In genomic region chr10:103661198-103661950, GRCh38 we compare ENCODE assay signal across 8 cellular contexts.
DNase-seq lines count a peak whose midpoint lies in the region; ATAC-seq and TF ChIP-seq lines count a peak whose summit lies in the region.

No MANE protein-coding gene starts in this region.

- POLR2A ChIA-PET in activated CD8-positive, alpha-beta T cell treated with anti-CD3 and anti-CD28 coated beads, Interleukin-2, amount 10 ng/mL, durations not matched to agents 7 days and 5 days (lab: Charles Lee), result interaction anchor here (1.3 to 2.4 kb wide), 2 partner anchors 17 to 19 kb away, joined by 4 to 6 read pairs; no protein-coding TSS in a partner anchor

- peak overlapping the region; percentile 89 for H3K4me3 Mint-ChIP-seq in activated CD8-positive, alpha-beta T cell treated with anti-CD3 and anti-CD28 coated beads, Interleukin-2, amount 10 ng/mL, durations not matched to agents 7 days and 5 days

- DNase-seq in DND-41, result peak; percentile 86
- peak; percentile 78 for DNase-seq in NCI-H128 (lab: John Stamatoyannopoulos, UW; ENCODE audit: unreplicated experiment)
- DNase-seq in activated CD8-positive, alpha-beta T cell treated with anti-CD3 and anti-CD28 coated beads, Interleukin-2, amount 10 ng/mL, durations not matched to agents 7 days and 5 days, result peak; percentile 63
- DNase-seq in erythroblast (lab: John Stamatoyannopoulos, UW), result peak; percentile 43 to 44
- peak; percentile 91 to 94 for DNase-seq in thyroid gland
- DNase-seq in MM.1S, result no peak

- peak overlapping the region; percentile 61 for H3K27ac Mint-ChIP-seq in activated CD8-positive, alpha-beta T cell treated with anti-CD3 and anti-CD28 coated beads, Interleukin-2, amount 10 ng/mL, durations not matched to agents 7 days and 5 days

- CTCF ChIA-PET in activated CD8-positive, alpha-beta T cell treated with anti-CD3 and anti-CD28 coated beads, Interleukin-2, amount 10 ng/mL, durations not matched to agents 7 days and 5 days (lab: Charles Lee), result interaction anchor here (1.5 to 4.9 kb wide), 3 partner anchors 14 to 68 kb away, joined by 3 to 36 read pairs (median 8); no protein-coding TSS in a partner anchor

- TF ChIP-seq CTCF in DND-41 (IDR thresholded peaks at IDR 0.05; ENCODE audit: borderline replicate concordance, extremely low read depth, low read length, poor library complexity, severe bottlenecking) (no peak), thyroid gland (IDR thresholded peaks at IDR 0.05) (no peak), MM.1S (IDR thresholded peaks at IDR 0.05; ENCODE audit: low read length) (no peak)

- H3K36me3 Mint-ChIP-seq in activated CD8-positive, alpha-beta T cell treated with anti-CD3 and anti-CD28 coated beads, Interleukin-2, amount 10 ng/mL, durations not matched to agents 7 days and 5 days (ENCODE audit: low read depth), result peaks cover 30% of the 10 kb centered on the region

- H3F3A ChIP-seq in MM.1S (ENCODE audit: insufficient read depth, low read length), result no peaks in the 10 kb centered on the region

- 18 to 32% methylated on average over 36 to 40 of the region's 48 CpGs for WGBS in thyroid gland, 2 donors

- H4K20me1 ChIP-seq in DND-41 (ENCODE audit: insufficient read depth, low read length) (0 out of 2 replicates have a peak, but pooled peaks cover under 1% of the 10 kb centered on the region), MM.1S (ENCODE audit: insufficient read depth, low read length) (no peaks in the 10 kb centered on the region)

- peak overlapping the region; percentile 89 for H2AFZ ChIP-seq in DND-41 (ENCODE audit: low read depth, low read length)
- H2AFZ ChIP-seq in MM.1S (ENCODE audit: low read length), result no peak overlapping the region

- intact Hi-C loops in thyroid gland (cut with DNase I), result no loop called here

- H3K27me3 Mint-ChIP-seq in activated CD8-positive, alpha-beta T cell treated with anti-CD3 and anti-CD28 coated beads, Interleukin-2, amount 10 ng/mL, durations not matched to agents 7 days and 5 days (ENCODE audit: low read depth), result no peaks in the 10 kb centered on the region

- H3K9me2 ChIP-seq in MM.1S (replicated peaks; ENCODE audit: insufficient read depth, low read length), result no peaks in the 10 kb centered on the region

- H3K4me1 ChIP-seq in DND-41 (ENCODE audit: insufficient read depth, low read length), result peaks cover 23% of the 10 kb centered on the region
- H3K4me1 ChIP-seq in muscle layer of colon (ENCODE audit: insufficient read depth, low read length), result peaks cover 40% of the 10 kb centered on the region
- peaks cover 13 to 37% of the 10 kb centered on the region in 2 donors for H3K4me1 ChIP-seq in thyroid gland
- peaks cover 8% of the 10 kb centered on the region; the same call in 1 of the 2 replicates for H3K4me1 ChIP-seq in MM.1S (ENCODE audit: low read length)

- H3K4me3 ChIP-seq in DND-41 (ENCODE audit: low read depth in 1 of 2, low read length in 2 of 2) (peak overlapping the region; percentile 79 to 89; a peak in 3 of 4 replicates), muscle layer of colon (ENCODE audit: low read depth in 1 of 2, low read length in 2 of 2) (peak overlapping the region; percentile 62 to 91), thyroid gland (replicated peaks in 1 of 3) (peak overlapping the region in 2 of 3 donors; percentile 25 to 62), MM.1S (ENCODE audit: low read length) (no peak overlapping the region)

- peaks cover 19% of the 10 kb centered on the region for H3K4me1 Mint-ChIP-seq in activated CD8-positive, alpha-beta T cell treated with anti-CD3 and anti-CD28 coated beads, Interleukin-2, amount 10 ng/mL, durations not matched to agents 7 days and 5 days (ENCODE audit: low read depth)

- H3K79me2 ChIP-seq in DND-41 (ENCODE audit: insufficient read depth, low read length) (peaks cover 52% of the 10 kb centered on the region), MM.1S (ENCODE audit: low read length) (peaks cover 16% of the 10 kb centered on the region)

- peak; percentile 73 for ATAC-seq in DND-41 (ENCODE audit: insufficient read depth, low read depth)
- ATAC-seq in activated CD8-positive, alpha-beta T cell treated with anti-CD3 and anti-CD28 coated beads, Interleukin-2, amount 10 ng/mL, durations not matched to agents 7 days and 5 days, result peak; percentile 45
- ATAC-seq in HG03520 (IDR thresholded peaks at IDR 0.05; ENCODE audit: unreplicated experiment), result no peak

- H3K9ac ChIP-seq in DND-41 (ENCODE audit: low read depth, low read length), result peak overlapping the region; percentile 80
- peak overlapping the region; percentile 74 for H3K9ac ChIP-seq in muscle layer of colon (ENCODE audit: low read length)
- H3K9ac ChIP-seq in MM.1S (ENCODE audit: low read length), result no peak overlapping the region

- TF ChIP-seq POLR2A in erythroblast (IDR thresholded peaks at IDR 0.05; ENCODE audit: low read length), result no peak
- TF ChIP-seq POLR2A in thyroid gland (IDR thresholded peaks at IDR 0.05), result peak in 1 of 2 donors; percentile 76

- H3K36me3 ChIP-seq in DND-41 (ENCODE audit: insufficient read depth, low read length), result peaks cover 19% of the 10 kb centered on the region
- H3K36me3 ChIP-seq in muscle layer of colon (ENCODE audit: insufficient read depth, low read length), result peaks cover 31% of the 10 kb centered on the region
- H3K36me3 ChIP-seq in thyroid gland, result no peaks in the 10 kb centered on the region
- no peaks in the 10 kb centered on the region for H3K36me3 ChIP-seq in MM.1S (replicated peaks; ENCODE audit: insufficient read depth, low read length)

- H3K27ac ChIP-seq in DND-41 (ENCODE audit: low read length) (peak overlapping the region; percentile 83), muscle layer of colon (ENCODE audit: low read depth, low read length) (peak overlapping the region; percentile 93), thyroid gland (peak overlapping the region; percentile 91 to 97 (median 96)), MM.1S (ENCODE audit: low read length) (no peak overlapping the region)

- no peaks in the 10 kb centered on the region for H3K27me3 ChIP-seq in DND-41 (ENCODE audit: insufficient read depth, low read length, poor library complexity)
- H3K27me3 ChIP-seq in muscle layer of colon (ENCODE audit: control insufficient read depth in 1 of 2, insufficient read depth in 2 of 2, low read length in 2 of 2), result no peaks in the 10 kb centered on the region
- H3K27me3 ChIP-seq in thyroid gland, result no peaks in the 10 kb centered on the region
- no peaks in the 10 kb centered on the region for H3K27me3 ChIP-seq in MM.1S (replicated peaks; ENCODE audit: insufficient read depth, low read length)

- H3K9me3 ChIP-seq in DND-41 (ENCODE audit: insufficient read depth, low read length, severe bottlenecking) (no peaks in the 10 kb centered on the region), muscle layer of colon (ENCODE audit: low read length) (no peaks in the 10 kb centered on the region), thyroid gland (no peaks in the 10 kb centered on the region), MM.1S (replicated peaks; ENCODE audit: insufficient read depth, low read length) (no peaks in the 10 kb centered on the region)

- H3K9me3 Mint-ChIP-seq in activated CD8-positive, alpha-beta T cell treated with anti-CD3 and anti-CD28 coated beads, Interleukin-2, amount 10 ng/mL, durations not matched to agents 7 days and 5 days (ENCODE audit: insufficient read depth), result peaks cover 8% of the 10 kb centered on the region

- H3K4me2 ChIP-seq in DND-41 (ENCODE audit: insufficient read depth, low read length) (peak overlapping the region; percentile 82), MM.1S (ENCODE audit: low read depth, low read length) (no peak overlapping the region)
